In genomic region chr12:6647083-6647604, GRCh38 we compare ENCODE assay signal across 8 cellular contexts. TPM values are rescaled to one million over a fixed set of nuclear protein-coding genes. Genes with fewer than 3 reads are reported as not detected.
DNase-seq lines count a peak whose midpoint lies in the region; ATAC-seq and TF ChIP-seq lines count a peak whose summit lies in the region.

ACRBP (minus strand) TSS chr12:6647432; CDS start chr12:6647366, 66 bp downstream.

- WGBS in ectodermal cell, 2 experiments: 39 to 40% methylated on average over 38 of the region's 38 CpGs
- 22% methylated on average over 15 of the region's 38 CpGs for WGBS in right lobe of liver (ENCODE audit: insufficient coverage, low coverage, low lambda C conversion rate, missing lambda C conversion rate)

- H3K4me3 ChIP-seq in Peyer's patch: peak within 1 kb of the TSS; percentile 42 to 53 (median 46)
- H3K4me3 ChIP-seq in ectodermal cell (ENCODE audit: insufficient read depth, low read depth, low read length): peak within 1 kb of the TSS; percentile 40
- H3K4me3 ChIP-seq in right lobe of liver: peak within 1 kb of the TSS; percentile 32 to 57 (median 37)

- peak within 1 kb of the TSS; percentile 79 for H3K27ac Mint-ChIP-seq in stimulated activated effector memory CD8-positive, alpha-beta T cell treated with anti-CD3 and anti-CD28 coated beads, Interleukin-12 subunit alpha, Interleukin-12 subunit beta, amount 100 ng/mL, for 72 hours

- peaks cover 7% of the 10 kb centered on the region for H3K9me3 Mint-ChIP-seq in stimulated activated effector memory CD8-positive, alpha-beta T cell treated with anti-CD3 and anti-CD28 coated beads, Interleukin-12 subunit alpha, Interleukin-12 subunit beta, amount 100 ng/mL, for 72 hours

- peak; percentile 35 to 49 for TF ChIP-seq POLR2A in Peyer's patch (IDR thresholded peaks at IDR 0.05)
- no peak for TF ChIP-seq POLR2A in right lobe of liver (IDR thresholded peaks at IDR 0.05)

- TF ChIP-seq CTCF in Peyer's patch (IDR thresholded peaks at IDR 0.05) (no peak), right lobe of liver (IDR thresholded peaks at IDR 0.05) (no peak)

- H3K27ac ChIP-seq in Peyer's patch (peak within 1 kb of the TSS; percentile 14 to 66 (median 48)), ectodermal cell (ENCODE audit: insufficient read depth, low read depth, low read length, poor library complexity, severe bottlenecking) (no peak within 1 kb of the TSS), right lobe of liver (peak within 1 kb of the TSS in 2 of 3 donors; percentile 48 to 53)

- H3K27me3 ChIP-seq in Peyer's patch: no peaks in the 10 kb centered on the region
- no peaks in the 10 kb centered on the region for H3K27me3 ChIP-seq in ectodermal cell (ENCODE audit: control insufficient read depth, insufficient read depth, low read length, poor library complexity, severe bottlenecking)
- no peaks in the 10 kb centered on the region for H3K27me3 ChIP-seq in right lobe of liver

- peaks cover 22% of the 10 kb centered on the region for H3K4me1 Mint-ChIP-seq in stimulated activated effector memory CD8-positive, alpha-beta T cell treated with anti-CD3 and anti-CD28 coated beads, Interleukin-12 subunit alpha, Interleukin-12 subunit beta, amount 100 ng/mL, for 72 hours

- peaks cover 52% of the 10 kb centered on the region for H3K36me3 Mint-ChIP-seq in stimulated activated effector memory CD8-positive, alpha-beta T cell treated with anti-CD3 and anti-CD28 coated beads, Interleukin-12 subunit alpha, Interleukin-12 subunit beta, amount 100 ng/mL, for 72 hours

- H3K9me3 ChIP-seq in Peyer's patch (no peaks in the 10 kb centered on the region), ectodermal cell (ENCODE audit: control insufficient read depth, low read length) (no peaks in the 10 kb centered on the region), right lobe of liver (no peaks in the 10 kb centered on the region)

- peak; percentile 92 to 96 (median 94) for ATAC-seq in right lobe of liver
- ATAC-seq in stimulated activated effector memory CD8-positive, alpha-beta T cell treated with anti-CD3 and anti-CD28 coated beads, Interleukin-12 subunit alpha, Interleukin-12 subunit beta, amount 100 ng/mL, for 72 hours: peak; percentile 61
- no peak for ATAC-seq in GM21423 (IDR thresholded peaks at IDR 0.05; ENCODE audit: unreplicated experiment)

- peaks cover 0 to 39% (median 0%) of the 10 kb centered on the region in 3 donors for H3K36me3 ChIP-seq in Peyer's patch
- H3K36me3 ChIP-seq in ectodermal cell (ENCODE audit: control insufficient read depth, insufficient read depth, low read length): peaks cover 22% of the 10 kb centered on the region
- H3K36me3 ChIP-seq in right lobe of liver: peaks cover 0 to 15% (median 6%) of the 10 kb centered on the region in 4 donors

- peak; percentile 70 to 71 for DNase-seq in NCI-H2081 (lab: John Stamatoyannopoulos, UW)
- no peak for DNase-seq in NCI-H2081 treated with DMSO at 0.1 percent for 48 hours (lab: John Stamatoyannopoulos, UW)
- DNase-seq in Peyer's patch: peak; percentile 60 to 86 (median 84)
- peak; percentile 73 to 86 (median 82) for DNase-seq in right lobe of liver
- no peak for DNase-seq in stimulated activated effector memory CD8-positive, alpha-beta T cell treated with anti-CD3 and anti-CD28 coated beads, Interleukin-12 subunit alpha, Interleukin-12 subunit beta, amount 100 ng/mL, for 72 hours (ENCODE audit: low spot score in 2 of 2)
- no peak for DNase-seq in H4 (ENCODE audit: low spot score)

- H3K4me3 Mint-ChIP-seq in stimulated activated effector memory CD8-positive, alpha-beta T cell treated with anti-CD3 and anti-CD28 coated beads, Interleukin-12 subunit alpha, Interleukin-12 subunit beta, amount 100 ng/mL, for 72 hours: peak within 1 kb of the TSS; percentile 64

- intact Hi-C loops in right lobe of liver (cut with DNase I): no loop called here

- H3K4me1 ChIP-seq in Peyer's patch (peaks cover 0 to 18% (median 5%) of the 10 kb centered on the region in 4 donors), ectodermal cell (ENCODE audit: control insufficient read depth, insufficient read depth, low read length) (no peaks in the 10 kb centered on the region), right lobe of liver (no peaks in the 10 kb centered on the region)

RNA-seq across cellular contexts. Expression of gene ACRBP, which starts in this region (rescaled TPM):
- 10 to 100 TPM in 2 of 4 donors, 1 to 10 TPM in 2; 5.1 to 12.1 (median 10.3) TPM for total RNA-seq in Peyer's patch
- 10.5 TPM for polyA plus RNA-seq in ectodermal cell (2013, experiment 1 of 4)
- 6.0 TPM for polyA plus RNA-seq in ectodermal cell (2013, experiment 2 of 4)
- 3.3 TPM for polyA plus RNA-seq in ectodermal cell (2013, experiment 3 of 4)
- 6.0 TPM for polyA plus RNA-seq in ectodermal cell (2013, experiment 4 of 4)
- total RNA-seq in right lobe of liver: 1 to 10 TPM in 4 of 6 experiments, under 1 TPM in 1, not detected in 1; 0.95 to 3.3 (median 1.7) TPM
- not detected in 2 replicates for total RNA-seq in H4 (2014; rRNA removed; shearing (Covaris generic))

Comparison
In these comparisons a context has a peak if more than half of its experiments do, and no peak if none do; other contexts are left out.
1. DNase-seq: peak in NCI-H2081 (2 of 2), Peyer's patch (3 of 3) and right lobe of liver (3 of 3); none in NCI-H2081 treated with DMSO at 0.1 percent for 48 hours (single experiment), stimulated activated effector memory CD8-positive, alpha-beta T cell treated with anti-CD3 and anti-CD28 coated beads, Interleukin-12 subunit alpha, Interleukin-12 subunit beta, amount 100 ng/mL, for 72 hours (0 of 2) and H4 (single experiment).
2. Peak in every context shown above with its lines, with median percentiles within 50 percentile points of each other: H3K4me3 ChIP-seq.